Comparison of ENCODE assay signal across 17 cellular contexts in genomic region chr5:125390316-125390715, GRCh38.
DNase-seq lines count a peak whose midpoint lies in the region.
"Had no signal": no experiment of that assay in that cellular context is flagged by ENCODE, and none has a peak within 500 bp of the region (broad histone marks: within the 10 kb centered on the region; RNA-seq: fewer than 3 reads in every experiment).

No MANE protein-coding gene starts in this region.

- no peak overlapping the region for H3K27ac Mint-ChIP-seq in T-helper 2 cell treated with Interferon-gamma antibody and Interleukin-4, amounts not matched to agents 5 μg/mL and 100 μg/mL, for 36 hours
- H3K27ac Mint-ChIP-seq: CD4-positive, CD25-positive, alpha-beta regulatory T cell; CD8-positive, alpha-beta memory T cell; HFFc6 had no signal

- H3K27me3 Mint-ChIP-seq in T-helper 2 cell treated with Interferon-gamma antibody and Interleukin-4, amounts not matched to agents 5 μg/mL and 100 μg/mL, for 36 hours (ENCODE audit: low read depth) = no peaks in the 10 kb centered on the region
- H3K27me3 Mint-ChIP-seq: CD4-positive, CD25-positive, alpha-beta regulatory T cell; CD8-positive, alpha-beta memory T cell had no signal

- no peaks in the 10 kb centered on the region for H3K36me3 Mint-ChIP-seq in T-helper 2 cell treated with Interferon-gamma antibody and Interleukin-4, amounts not matched to agents 5 μg/mL and 100 μg/mL, for 36 hours (ENCODE audit: low read depth)
- H3K36me3 Mint-ChIP-seq: CD4-positive, CD25-positive, alpha-beta regulatory T cell; CD8-positive, alpha-beta memory T cell had no signal

- H3K36me3 ChIP-seq in adipocyte (ENCODE audit: control insufficient read depth, insufficient read depth, low read length, severe bottlenecking) = no peaks in the 10 kb centered on the region
- H3K36me3 ChIP-seq: BE2C had no signal

- H3K4me3 Mint-ChIP-seq in T-helper 2 cell treated with Interferon-gamma antibody and Interleukin-4, amounts not matched to agents 5 μg/mL and 100 μg/mL, for 36 hours = no peak overlapping the region
- H3K4me3 Mint-ChIP-seq: CD4-positive, CD25-positive, alpha-beta regulatory T cell; CD8-positive, alpha-beta memory T cell; HFFc6 had no signal

- H3K27me3 ChIP-seq in adipocyte (replicated peaks; ENCODE audit: control insufficient read depth, insufficient read depth, low read length) = no peaks in the 10 kb centered on the region
- H3K27me3 ChIP-seq: BE2C had no signal

- H3K9ac ChIP-seq in adipocyte (ENCODE audit: low read length) = no peak overlapping the region

- peak; percentile 42 for DNase-seq in DMS114 treated with DMSO at 0.1 percent for 48 hours (lab: John Stamatoyannopoulos, UW; ENCODE audit: unreplicated experiment)
- peak; percentile 80 for DNase-seq in DMS79 treated with DMSO at 0.1 percent for 48 hours (lab: John Stamatoyannopoulos, UW)
- DNase-seq in adipocyte (ENCODE audit: low read depth) = peak; percentile 32
- DNase-seq in fibroblast of the conjunctiva (ENCODE audit: low read depth) = peak; percentile 18
- no peak for DNase-seq in GF-D8 (lab: John Stamatoyannopoulos, UW)
- no peak for DNase-seq in T-helper 2 cell treated with Interferon-gamma antibody and Interleukin-4, amounts not matched to agents 5 μg/mL and 100 μg/mL, for 36 hours (ENCODE audit: low spot score)
- DNase-seq in D341Med (ENCODE audit: low spot score) = no peak
- DNase-seq: ACHN; BE2C; C1 segment of cervical spinal cord; CD4-positive, CD25-positive, alpha-beta regulatory T cell; CD8-positive, alpha-beta memory T cell; COR-L47; GOT3; H7; HFFc6; KG1 had no signal

- H3K9me3 ChIP-seq in adipocyte (ENCODE audit: control insufficient read depth, low read length) = no peaks in the 10 kb centered on the region
- H3K9me3 ChIP-seq: BE2C had no signal

- H3K9me3 Mint-ChIP-seq in T-helper 2 cell treated with Interferon-gamma antibody and Interleukin-4, amounts not matched to agents 5 μg/mL and 100 μg/mL, for 36 hours = peaks cover 21% of the 10 kb centered on the region
- H3K9me3 Mint-ChIP-seq: HFFc6 had no signal

- H3K4me1 Mint-ChIP-seq in T-helper 2 cell treated with Interferon-gamma antibody and Interleukin-4, amounts not matched to agents 5 μg/mL and 100 μg/mL, for 36 hours (ENCODE audit: low read depth) = no peaks in the 10 kb centered on the region
- H3K4me1 Mint-ChIP-seq: CD4-positive, CD25-positive, alpha-beta regulatory T cell; CD8-positive, alpha-beta memory T cell had no signal

- H3K4me1 ChIP-seq in adipocyte (ENCODE audit: control insufficient read depth, insufficient read depth, low read length) = peaks cover 13% of the 10 kb centered on the region

- no peak overlapping the region for H3K4me3 ChIP-seq in adipocyte (ENCODE audit: low read length)

Comparison
In these comparisons a context has a peak if more than half of its experiments do, and no peak if none do; other contexts are left out.
1. DNase-seq: peak in DMS114 treated with DMSO at 0.1 percent for 48 hours (single experiment), DMS79 treated with DMSO at 0.1 percent for 48 hours (single experiment), adipocyte (single experiment) and fibroblast of the conjunctiva (single experiment); none in GF-D8 (single experiment), T-helper 2 cell treated with Interferon-gamma antibody and Interleukin-4, amounts not matched to agents 5 μg/mL and 100 μg/mL, for 36 hours (single experiment) and D341Med (single experiment).